1 cellular context compared by ENCODE assay signal in the genomic region with DNA sequence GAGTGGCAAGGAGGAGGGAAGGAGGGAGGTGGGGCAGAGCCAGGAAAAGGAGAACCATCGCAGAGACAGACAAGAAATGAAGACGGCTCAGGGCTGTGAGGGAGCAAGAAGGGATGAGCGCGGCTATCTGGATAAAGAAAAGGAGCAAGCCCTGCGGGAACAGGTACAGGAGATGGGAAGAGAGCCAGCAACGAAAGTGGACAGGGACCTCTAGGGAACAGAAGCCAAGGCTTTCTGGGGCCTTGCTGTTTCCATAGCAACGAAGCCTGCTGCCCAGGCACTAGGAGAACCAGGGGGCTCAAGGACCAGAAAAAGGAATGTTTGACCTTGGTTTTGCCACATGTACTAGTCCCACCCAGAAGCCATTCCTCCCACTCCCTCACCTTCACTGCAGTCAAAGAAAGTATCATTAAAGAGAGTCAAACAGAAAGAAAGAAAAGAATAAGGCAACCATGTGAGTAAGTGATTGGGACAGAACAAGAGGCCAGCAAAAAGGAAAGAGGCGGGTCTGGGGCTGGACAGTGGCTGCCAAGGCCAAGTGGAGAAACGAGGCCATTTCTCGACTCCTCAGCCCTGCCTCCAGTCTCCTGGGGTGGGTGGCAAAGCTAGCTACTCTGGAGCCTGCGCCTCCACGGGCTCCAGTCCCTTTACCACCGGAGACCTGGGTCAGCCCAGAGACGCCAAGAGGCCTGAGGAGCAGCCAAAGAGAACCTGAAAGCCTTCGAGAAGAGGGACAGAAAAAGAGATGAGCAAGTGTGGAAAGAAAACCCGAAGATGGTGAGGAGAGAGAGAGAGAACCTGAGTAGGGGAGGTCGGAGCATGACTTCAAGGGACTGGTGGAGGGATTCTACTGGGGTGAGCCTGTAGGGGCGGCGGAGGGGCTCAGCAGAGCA.
TF ChIP-seq lines count a peak whose summit lies in the region.

No MANE protein-coding gene starts in this region.

TF ChIP-seq in GM12878, 131 proteins besides CTCF, POLR2A, EP300 and RAD21 (continued from another document):
- TF ChIP-seq, protein P1, sequence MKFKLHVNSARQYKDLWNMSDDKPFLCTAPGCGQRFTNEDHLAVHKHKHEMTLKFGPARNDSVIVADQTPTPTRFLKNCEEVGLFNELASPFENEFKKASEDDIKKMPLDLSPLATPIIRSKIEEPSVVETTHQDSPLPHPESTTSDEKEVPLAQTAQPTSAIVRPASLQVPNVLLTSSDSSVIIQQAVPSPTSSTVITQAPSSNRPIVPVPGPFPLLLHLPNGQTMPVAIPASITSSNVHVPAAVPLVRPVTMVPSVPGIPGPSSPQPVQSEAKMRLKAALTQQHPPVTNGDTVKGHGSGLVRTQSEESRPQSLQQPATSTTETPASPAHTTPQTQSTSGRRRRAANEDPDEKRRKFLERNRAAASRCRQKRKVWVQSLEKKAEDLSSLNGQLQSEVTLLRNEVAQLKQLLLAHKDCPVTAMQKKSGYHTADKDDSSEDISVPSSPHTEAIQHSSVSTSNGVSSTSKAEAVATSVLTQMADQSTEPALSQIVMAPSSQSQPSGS (IDR thresholded peaks at IDR 0.05; ENCODE audit: low read length): no peak
- TF ChIP-seq SMAD1 (IDR thresholded peaks at IDR 0.05; ENCODE audit: low read depth, partially characterized antibody): no peak
- TF ChIP-seq TAF1 (IDR thresholded peaks at IDR 0.05; ENCODE audit: borderline replicate concordance, low read depth, low read length): no peak
- TF ChIP-seq WRNIP1 (IDR thresholded peaks at IDR 0.05; ENCODE audit: borderline replicate concordance, low read depth, low read length): no peak
- TF ChIP-seq, protein P2, sequence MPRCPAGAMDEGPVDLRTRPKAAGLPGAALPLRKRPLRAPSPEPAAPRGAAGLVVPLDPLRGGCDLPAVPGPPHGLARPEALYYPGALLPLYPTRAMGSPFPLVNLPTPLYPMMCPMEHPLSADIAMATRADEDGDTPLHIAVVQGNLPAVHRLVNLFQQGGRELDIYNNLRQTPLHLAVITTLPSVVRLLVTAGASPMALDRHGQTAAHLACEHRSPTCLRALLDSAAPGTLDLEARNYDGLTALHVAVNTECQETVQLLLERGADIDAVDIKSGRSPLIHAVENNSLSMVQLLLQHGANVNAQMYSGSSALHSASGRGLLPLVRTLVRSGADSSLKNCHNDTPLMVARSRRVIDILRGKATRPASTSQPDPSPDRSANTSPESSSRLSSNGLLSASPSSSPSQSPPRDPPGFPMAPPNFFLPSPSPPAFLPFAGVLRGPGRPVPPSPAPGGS (IDR thresholded peaks at IDR 0.05; ENCODE audit: borderline replicate concordance, insufficient read depth, low read depth, low read length, poor library complexity, severe bottlenecking): no peak
- TF ChIP-seq MYB (IDR thresholded peaks at IDR 0.05; ENCODE audit: borderline replicate concordance, low read depth, low read length): no peak
- TF ChIP-seq POLR2AphosphoS5 (IDR thresholded peaks at IDR 0.05; ENCODE audit: low read length): no peak
- TF ChIP-seq CBFB (IDR thresholded peaks at IDR 0.05; ENCODE audit: low read depth): no peak
- TF ChIP-seq, protein P3, sequence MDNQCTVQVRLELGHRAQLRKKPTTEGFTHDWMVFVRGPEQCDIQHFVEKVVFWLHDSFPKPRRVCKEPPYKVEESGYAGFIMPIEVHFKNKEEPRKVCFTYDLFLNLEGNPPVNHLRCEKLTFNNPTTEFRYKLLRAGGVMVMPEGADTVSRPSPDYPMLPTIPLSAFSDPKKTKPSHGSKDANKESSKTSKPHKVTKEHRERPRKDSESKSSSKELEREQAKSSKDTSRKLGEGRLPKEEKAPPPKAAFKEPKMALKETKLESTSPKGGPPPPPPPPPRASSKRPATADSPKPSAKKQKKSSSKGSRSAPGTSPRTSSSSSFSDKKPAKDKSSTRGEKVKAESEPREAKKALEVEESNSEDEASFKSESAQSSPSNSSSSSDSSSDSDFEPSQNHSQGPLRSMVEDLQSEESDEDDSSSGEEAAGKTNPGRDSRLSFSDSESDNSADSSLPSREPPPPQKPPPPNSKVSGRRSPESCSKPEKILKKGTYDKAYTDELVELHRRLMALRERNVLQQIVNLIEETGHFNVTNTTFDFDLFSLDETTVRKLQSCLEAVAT (IDR thresholded peaks at IDR 0.05): 0 out of 2 replicates have a peak, but pooled peaks have one; percentile 15
- no peak for TF ChIP-seq RFX5 (IDR thresholded peaks at IDR 0.05; ENCODE audit: low read depth, low read length)
TF ChIP-seq in GM12878: peak in this region for 2.
